ENCODE assay signal across 9 cellular contexts in the genomic region with DNA sequence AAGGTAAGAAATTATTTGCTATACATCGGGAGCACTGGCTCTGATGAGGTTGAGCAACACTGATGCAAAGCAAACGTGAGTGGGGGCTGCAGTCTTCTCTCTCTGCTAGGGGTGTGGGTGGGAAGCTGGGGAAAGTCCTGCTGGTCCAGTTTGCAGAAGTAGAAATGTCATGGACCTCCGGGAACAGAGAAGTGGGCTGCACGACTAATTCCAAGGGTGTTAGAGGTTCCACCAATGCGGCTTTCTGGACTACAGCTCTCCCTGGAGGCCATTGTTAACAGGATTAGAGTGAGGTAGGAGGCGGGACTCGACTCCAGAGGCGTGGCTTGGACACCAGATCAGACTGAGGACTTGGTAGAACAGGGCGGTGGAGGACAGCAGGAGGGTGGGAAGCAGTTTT. TPM values are rescaled to one million over a fixed set of nuclear protein-coding genes. Genes with fewer than 3 reads are reported as not detected.
A peak's percentile ranks its signal among the peaks of the same experiment; 100 is the strongest.
DNase-seq lines count a peak whose midpoint lies in the region; ATAC-seq, FAIRE-seq and TF ChIP-seq lines count a peak whose summit lies in the region.
"Had no signal": no experiment of that assay in that cellular context is flagged by ENCODE, and none has a peak within 500 bp of the region (broad histone marks: within the 10 kb centered on the region; RNA-seq: fewer than 3 reads in every experiment).

No MANE protein-coding gene starts in this region.

- H3K4me2 ChIP-seq in keratinocyte (ENCODE audit: control insufficient read depth, extremely low read depth, insufficient read depth, low read depth, low read length): peak overlapping the region; percentile 73

- no peak overlapping the region for H3K9ac ChIP-seq in keratinocyte (ENCODE audit: control insufficient read depth, extremely low read depth, insufficient read depth, low read length)

- TF ChIP-seq CTCF in keratinocyte (optimal IDR thresholded peaks at IDR 0.05 in 1 of 3, IDR thresholded peaks at IDR 0.05 in 1 of 3, conservative IDR thresholded peaks at IDR 0.05 in 1 of 3; ENCODE audit: extremely low read depth in 1 of 3, insufficient read depth in 2 of 3, low read length in 3 of 3): peak; percentile 46 to 63 (median 51)

- peak overlapping the region; percentile 83 for H2AFZ ChIP-seq in keratinocyte (ENCODE audit: control insufficient read depth, low read length)

- H3K4me3 ChIP-seq in H7 (ENCODE audit: insufficient read depth, low read depth, low read length) (no peak overlapping the region), keratinocyte (ENCODE audit: control insufficient read depth in 2 of 3, extremely low read depth in 1 of 3, insufficient read depth in 2 of 3, low read depth in 1 of 3, low read length in 3 of 3) (peak overlapping the region in 2 of 3 experiments; percentile 5 to 25)

- FAIRE-seq in keratinocyte (lab: Jason Lieb, UNC): peak; percentile 60

- peaks cover 17% of the 10 kb centered on the region for H3K4me1 ChIP-seq in keratinocyte (ENCODE audit: control insufficient read depth, extremely low read depth, insufficient read depth, low read length)

- DNase-seq in AG08395 (ENCODE audit: low spot score) (peak; percentile 77), H7 (peak; percentile 77), UCSD-AML1 (lab: John Stamatoyannopoulos, UW; ENCODE audit: unreplicated experiment) (peak; percentile 32), keratinocyte (ENCODE audit: low read depth, low spot score) (no peak), NCI-H446 (lab: John Stamatoyannopoulos, UW) (no peak), GM19238 (ENCODE audit: insufficient read length, low spot score) (no peak)
- DNase-seq: activated T-cell treated with anti-CD3 and anti-CD28 coated beads, Interleukin-2, amount 50 U/mL, for 72 hours had no signal

- ATAC-seq in HG03039 (IDR thresholded peaks at IDR 0.05; ENCODE audit: unreplicated experiment) (no peak), GM19452 (IDR thresholded peaks at IDR 0.05; ENCODE audit: unreplicated experiment) (no peak)

- H3K27me3 ChIP-seq in H7 (ENCODE audit: control insufficient read depth, insufficient read depth, low read length) (peaks cover 2% of the 10 kb centered on the region; the same call in 1 of the 2 replicates), keratinocyte (ENCODE audit: control insufficient read depth, extremely low read depth, insufficient read depth, low read length) (no peaks in the 10 kb centered on the region)

- H3K9me1 ChIP-seq in keratinocyte (ENCODE audit: control insufficient read depth, extremely low read depth, insufficient read depth, low read length): no peaks in the 10 kb centered on the region

- H3K36me3 ChIP-seq in H7 (replicated peaks; ENCODE audit: control insufficient read depth, insufficient read depth, low read length) (no peaks in the 10 kb centered on the region), keratinocyte (ENCODE audit: control insufficient read depth in 2 of 2, extremely low read depth in 1 of 2, insufficient read depth in 2 of 2, low read length in 2 of 2) (no peaks in the 10 kb centered on the region)

- no peaks in the 10 kb centered on the region for H4K20me1 ChIP-seq in keratinocyte (ENCODE audit: control insufficient read depth, extremely low read depth, insufficient read depth, low read length)

- no peaks in the 10 kb centered on the region for H3K79me2 ChIP-seq in keratinocyte (ENCODE audit: control insufficient read depth, insufficient read depth, low read length)

- H3K27ac ChIP-seq in keratinocyte (ENCODE audit: control insufficient read depth, insufficient read depth, low read length): no peak overlapping the region

- no peaks in the 10 kb centered on the region for H3K9me3 ChIP-seq in keratinocyte (ENCODE audit: control insufficient read depth, low read depth, low read length)

- dilution Hi-C loops in keratinocyte (cut with MboI; ENCODE audit: extremely low pct_ligation_motif_present, low sequenced_read_pairs): no loop called here

RNA-seq across cellular contexts. Expression of a gene that starts 5.7 kb away (rescaled TPM):
- 4.0 and 5.5 TPM in 2 replicates for total RNA-seq in H7 (2014; rRNA removed; shearing (Covaris generic))
- 4.4 to 6.9 TPM (median 4.4 TPM) in 3 replicates for polyA plus RNA-seq in keratinocyte
- 1.9 TPM for polyA plus RNA-seq in keratinocyte (2011; ENCODE audit: low read depth)
- 4.0 and 4.3 TPM in 2 replicates for polyA plus RNA-seq in keratinocyte (2011; cell fraction: cytosol; rRNA removed)
- polyA plus RNA-seq in keratinocyte (2011; cell fraction: nucleus; rRNA removed): 3.3 and 4.1 TPM in 2 replicates
- polyA plus RNA-seq in keratinocyte (2012; ENCODE audit: low replicate concordance): 3.9 and 7.4 TPM in 2 replicates
- polyA minus RNA-seq in keratinocyte: 5.9 to 27.1 TPM (median 9.8 TPM) in 3 replicates
- polyA minus RNA-seq in keratinocyte (2011; cell fraction: cytosol; rRNA and poly(A)+ RNA removed): 5.0 TPM
- polyA minus RNA-seq in keratinocyte (2011; cell fraction: nucleus; rRNA and poly(A)+ RNA removed): 1.2 and 1.3 TPM in 2 replicates

RNA-seq across cellular contexts. Expression of a gene that starts 46.1 kb away (rescaled TPM):
- total RNA-seq in H7 (2014; rRNA removed; shearing (Covaris generic)): 0.14 TPM in 1 of 2 replicates, not detected in the other
- polyA plus RNA-seq in keratinocyte: 0.08 to 0.28 TPM (median 0.09 TPM) in 3 replicates
- polyA plus RNA-seq in keratinocyte (2011; ENCODE audit: low read depth): 28.0 TPM
- 0.04 and 0.11 TPM in 2 replicates for polyA plus RNA-seq in keratinocyte (2011; cell fraction: cytosol; rRNA removed)
- 0.37 and 0.50 TPM in 2 replicates for polyA plus RNA-seq in keratinocyte (2011; cell fraction: nucleus; rRNA removed)
- polyA plus RNA-seq in keratinocyte (2012; ENCODE audit: low replicate concordance): 0.85 and 30.8 TPM in 2 replicates
- polyA minus RNA-seq in keratinocyte: 0.56 to 1.3 TPM (median 0.74 TPM) in 3 replicates
- polyA minus RNA-seq in keratinocyte (2011; cell fraction: cytosol; rRNA and poly(A)+ RNA removed): not detected
- polyA minus RNA-seq in keratinocyte (2011; cell fraction: nucleus; rRNA and poly(A)+ RNA removed): 0.54 and 0.95 TPM in 2 replicates
- total RNA-seq: activated T-cell treated with anti-CD3 and anti-CD28 coated beads, Interleukin-2, amount 50 U/mL, for 72 hours had no signal

Comparison
In these comparisons a context has a peak if more than half of its experiments do, and no peak if none do; other contexts are left out.
1. DNase-seq: peak in AG08395 (single experiment), H7 (single experiment) and UCSD-AML1 (single experiment); none in keratinocyte (single experiment), NCI-H446 (0 of 2) and GM19238 (single experiment).